Comparison of ENCODE assay signal across 11 cellular contexts in genomic region chr5:160469156-160470144, GRCh38. TPM values are rescaled to one million over a fixed set of nuclear protein-coding genes. Genes with fewer than 3 reads are reported as not detected.
A peak's percentile ranks its signal among the peaks of the same experiment; 100 is the strongest.
DNase-seq lines count a peak whose midpoint lies in the region; ATAC-seq, FAIRE-seq and TF ChIP-seq lines count a peak whose summit lies in the region.
"Had no signal": no experiment of that assay in that cellular context is flagged by ENCODE, and none has a peak within 500 bp of the region (broad histone marks: within the 10 kb centered on the region; RNA-seq: fewer than 3 reads in every experiment).

No MANE protein-coding gene starts in this region.

- peaks cover 83% of the 10 kb centered on the region for H3K4me1 Mint-ChIP-seq in activated naive CD8-positive, alpha-beta T cell treated with anti-CD3 and anti-CD28 coated beads, Interleukin-2, amount 50 U/mL, for 24 hours
- H3K4me1 Mint-ChIP-seq in natural killer cell treated with Interleukin-12 subunit alpha and Interleukin-12 subunit beta and Interleukin-15 and Interleukin-18, amount 100 ng/mL, for 72 hours (ENCODE audit: low read depth in 2 of 2), result peaks cover 64 to 74% of the 10 kb centered on the region in 2 donors
- peaks cover 23% of the 10 kb centered on the region for H3K4me1 Mint-ChIP-seq in progenitor cell of endocrine pancreas (ENCODE audit: low read depth)

- in situ Hi-C loops in KBM-7 (cut with MboI; ENCODE audit: low pct_unique_long_range_greater_than_20kb, low sequenced_read_pairs), result no loop called here

- H3K4me1 ChIP-seq in ES-I3 (ENCODE audit: insufficient read depth, low read length), result peaks cover 13% of the 10 kb centered on the region

- peak overlapping the region; percentile 97 for H3K4me3 Mint-ChIP-seq in activated naive CD8-positive, alpha-beta T cell treated with anti-CD3 and anti-CD28 coated beads, Interleukin-2, amount 50 U/mL, for 24 hours
- peak overlapping the region; percentile 92 for H3K4me3 Mint-ChIP-seq in natural killer cell treated with Interleukin-12 subunit alpha and Interleukin-12 subunit beta and Interleukin-15 and Interleukin-18, amount 100 ng/mL, for 72 hours
- H3K4me3 Mint-ChIP-seq in progenitor cell of endocrine pancreas (ENCODE audit: low read depth), result no peak overlapping the region

- H3K9me3 Mint-ChIP-seq in activated naive CD8-positive, alpha-beta T cell treated with anti-CD3 and anti-CD28 coated beads, Interleukin-2, amount 50 U/mL, for 24 hours, result no peaks in the 10 kb centered on the region
- no peaks in the 10 kb centered on the region for H3K9me3 Mint-ChIP-seq in natural killer cell treated with Interleukin-12 subunit alpha and Interleukin-12 subunit beta and Interleukin-15 and Interleukin-18, amount 100 ng/mL, for 72 hours
- H3K9me3 Mint-ChIP-seq in progenitor cell of endocrine pancreas (ENCODE audit: low read depth), result no peaks in the 10 kb centered on the region

- TF ChIP-seq CTCF in progenitor cell of endocrine pancreas (IDR thresholded peaks at IDR 0.05; ENCODE audit: unreplicated experiment), result no peak

- DNase-seq in KBM-7 (peak; percentile 34), urothelium cell line (ENCODE audit: low spot score) (no peak), ecto neural progenitor cell (ENCODE audit: low spot score) (no peak), progenitor cell of endocrine pancreas (ENCODE audit: low spot score, unreplicated experiment) (no peak)
- DNase-seq in activated naive CD8-positive, alpha-beta T cell treated with anti-CD3 and anti-CD28 coated beads, Interleukin-2, amount 50 U/mL, for 24 hours, result no peak
- no peak for DNase-seq in natural killer cell treated with Interleukin-12 subunit alpha and Interleukin-12 subunit beta and Interleukin-15 and Interleukin-18, amount 100 ng/mL, for 72 hours (ENCODE audit: low spot score)
- DNase-seq in activated CD4-positive, CD25-positive, alpha-beta regulatory T cell treated with anti-CD3 and anti-CD28 coated beads, Interleukin-2, amount 50 U/mL, for 72 hours, result no peak
- DNase-seq: erythroblast, left cardiac atrium, T-helper 9 cell had no signal

- ATAC-seq in activated naive CD8-positive, alpha-beta T cell treated with anti-CD3 and anti-CD28 coated beads, Interleukin-2, amount 50 U/mL, for 24 hours, result no peak
- ATAC-seq in natural killer cell treated with Interleukin-12 subunit alpha and Interleukin-12 subunit beta and Interleukin-15 and Interleukin-18, amount 100 ng/mL, for 72 hours, result no peak
- ATAC-seq: left cardiac atrium had no signal

- H3K27ac Mint-ChIP-seq in activated naive CD8-positive, alpha-beta T cell treated with anti-CD3 and anti-CD28 coated beads, Interleukin-2, amount 50 U/mL, for 24 hours, result peak overlapping the region; percentile 98
- peak overlapping the region; percentile 91 to 94 for H3K27ac Mint-ChIP-seq in natural killer cell treated with Interleukin-12 subunit alpha and Interleukin-12 subunit beta and Interleukin-15 and Interleukin-18, amount 100 ng/mL, for 72 hours
- H3K27ac Mint-ChIP-seq in progenitor cell of endocrine pancreas, result no peak overlapping the region

- FAIRE-seq in urothelium cell line (lab: Jason Lieb, UNC), result no peak

- no peaks in the 10 kb centered on the region for H3K36me3 ChIP-seq in ES-I3 (ENCODE audit: insufficient read depth, low read length)

- H3K9me3 ChIP-seq in ES-I3 (ENCODE audit: control insufficient read depth, insufficient read depth, low read length), result no peaks in the 10 kb centered on the region

- no peaks in the 10 kb centered on the region for H3K27me3 Mint-ChIP-seq in activated naive CD8-positive, alpha-beta T cell treated with anti-CD3 and anti-CD28 coated beads, Interleukin-2, amount 50 U/mL, for 24 hours
- H3K27me3 Mint-ChIP-seq in natural killer cell treated with Interleukin-12 subunit alpha and Interleukin-12 subunit beta and Interleukin-15 and Interleukin-18, amount 100 ng/mL, for 72 hours, result no peaks in the 10 kb centered on the region
- H3K27me3 Mint-ChIP-seq in progenitor cell of endocrine pancreas, result no peaks in the 10 kb centered on the region

- H3K9ac ChIP-seq in ES-I3 (ENCODE audit: low read depth, low read length), result peak overlapping the region; percentile 26; the same call in 1 of the 2 replicates

- peaks cover 50% of the 10 kb centered on the region for H3K36me3 Mint-ChIP-seq in activated naive CD8-positive, alpha-beta T cell treated with anti-CD3 and anti-CD28 coated beads, Interleukin-2, amount 50 U/mL, for 24 hours (ENCODE audit: low read depth)
- peaks cover 42% of the 10 kb centered on the region for H3K36me3 Mint-ChIP-seq in natural killer cell treated with Interleukin-12 subunit alpha and Interleukin-12 subunit beta and Interleukin-15 and Interleukin-18, amount 100 ng/mL, for 72 hours
- H3K36me3 Mint-ChIP-seq in progenitor cell of endocrine pancreas (ENCODE audit: insufficient read depth), result no peaks in the 10 kb centered on the region

RNA-seq across cellular contexts. Expression of gene PTTG1, which starts 47.8 kb away (rescaled TPM):
- 100 to 1,000 TPM; 139 to 241 TPM for total RNA-seq in natural killer cell treated with Interleukin-12 subunit alpha and Interleukin-12 subunit beta and Interleukin-15 and Interleukin-18, amount 100 ng/mL, for 72 hours
- 48.2 and 50.0 TPM in 2 replicates for total RNA-seq in progenitor cell of endocrine pancreas

RNA-seq across cellular contexts. Expression of gene SLU7, which starts 50.6 kb away (rescaled TPM):
- 10 to 100 TPM; 50.7 to 62.0 TPM for total RNA-seq in natural killer cell treated with Interleukin-12 subunit alpha and Interleukin-12 subunit beta and Interleukin-15 and Interleukin-18, amount 100 ng/mL, for 72 hours
- 38.2 and 43.1 TPM in 2 replicates for total RNA-seq in progenitor cell of endocrine pancreas
